ENCODE assay signal across 1 cellular context in genomic region chr20:34549291-34549928, GRCh38.
TF ChIP-seq lines count a peak whose summit lies in the region.

No MANE protein-coding gene starts in this region.

TF ChIP-seq in HepG2, 621 proteins besides CTCF, POLR2A, EP300 and RAD21 (continued from another document):
- TF ChIP-seq ZNF512B (CRISPR knock-in tag; IDR thresholded peaks at IDR 0.05; ENCODE audit: borderline replicate concordance) (0 out of 2 replicates have a peak, but pooled peaks have one; percentile 22), ZNF788 (CRISPR knock-in tag; IDR thresholded peaks at IDR 0.05; ENCODE audit: borderline replicate concordance) (peak; percentile 64), HINFP (CRISPR knock-in tag; IDR thresholded peaks at IDR 0.05; ENCODE audit: low read depth) (peak; percentile 47; the same call in 1 of the 2 replicates), ZNF329 (CRISPR knock-in tag; IDR thresholded peaks at IDR 0.05; ENCODE audit: low read depth) (no peak), MXI1 (IDR thresholded peaks at IDR 0.05; ENCODE audit: borderline replicate concordance, low read depth, low read length) (peak; percentile 82; the same call in 2 of the 3 replicates), LBX2 (CRISPR knock-in tag; IDR thresholded peaks at IDR 0.05; ENCODE audit: borderline replicate concordance) (no peak), ZNF318 (CRISPR knock-in tag; IDR thresholded peaks at IDR 0.05) (0 out of 2 replicates have a peak, but pooled peaks have one; percentile 27), CSRNP1 (CRISPR knock-in tag; IDR thresholded peaks at IDR 0.05) (no peak), ZNF570 (CRISPR knock-in tag; IDR thresholded peaks at IDR 0.05; ENCODE audit: borderline replicate concordance) (no peak), HES4 (CRISPR knock-in tag; IDR thresholded peaks at IDR 0.05; ENCODE audit: borderline replicate concordance) (no peak), MEF2D (CRISPR knock-in tag; IDR thresholded peaks at IDR 0.05) (0 out of 2 replicates have a peak, but pooled peaks have one; percentile 34)
